8 cellular contexts compared by ENCODE assay signal in genomic region chr6:30615219-30615957, GRCh38. TPM values are rescaled to one million over a fixed set of nuclear protein-coding genes. Genes with fewer than 3 reads are reported as not detected.
DNase-seq lines count a peak whose midpoint lies in the region; ATAC-seq, FAIRE-seq and TF ChIP-seq lines count a peak whose summit lies in the region.

No MANE protein-coding gene starts in this region.

- no peak for TF ChIP-seq RAD21 in A549 (conservative IDR thresholded peaks at IDR 0.05 in 1 of 2, IDR thresholded peaks at IDR 0.05 in 1 of 2)

- POLR2A ChIA-PET in A549 (lab: Yijun Ruan, JAX): interaction anchor here (0.6 to 3.0 kb wide), 16 partner anchors 10 to 137 kb away, joined by 3 to 15 read pairs (median 4); partner anchors contain the start of genes ABCF1, GNL1 and MDC1
- POLR2A ChIA-PET in activated CD4-positive, alpha-beta memory T cell treated with anti-CD3 and anti-CD28 coated beads, Interleukin-2, amount 10 ng/mL, durations not matched to agents 7 days and 5 days (lab: Charles Lee): interaction anchor here (0.6 to 4.8 kb wide), 48 partner anchors 8 to 879 kb away, joined by 3 to 97 read pairs (median 4); partner anchors contain the start of genes ABCF1, ATAT1, C6orf136 and DHX16

- peaks cover 58% of the 10 kb centered on the region for H3K4me1 Mint-ChIP-seq in activated CD4-positive, alpha-beta memory T cell treated with anti-CD3 and anti-CD28 coated beads, Interleukin-2, amount 10 ng/mL, durations not matched to agents 7 days and 5 days

- peak overlapping the region; percentile 88 for H3K4me3 ChIP-seq in A549
- H3K4me3 ChIP-seq in epithelial cell of proximal tubule (ENCODE audit: low read depth, low read length): peak overlapping the region; percentile 67
- peak overlapping the region; percentile 95 to 96 for H3K4me3 ChIP-seq in muscle layer of duodenum (ENCODE audit: low read depth in 1 of 2, low read length in 2 of 2)

- peak overlapping the region; percentile 96 for H3K27ac Mint-ChIP-seq in activated CD4-positive, alpha-beta memory T cell treated with anti-CD3 and anti-CD28 coated beads, Interleukin-2, amount 10 ng/mL, durations not matched to agents 7 days and 5 days

- peak; percentile 18 to 24; a peak in 3 of 6 replicates for ATAC-seq in A549
- ATAC-seq in GM18505 (IDR thresholded peaks at IDR 0.05; ENCODE audit: unreplicated experiment): no peak
- no peak for ATAC-seq in HG03469 (IDR thresholded peaks at IDR 0.05; ENCODE audit: unreplicated experiment)

- H3K27me3 Mint-ChIP-seq in activated CD4-positive, alpha-beta memory T cell treated with anti-CD3 and anti-CD28 coated beads, Interleukin-2, amount 10 ng/mL, durations not matched to agents 7 days and 5 days: no peaks in the 10 kb centered on the region

- H3K4me1 ChIP-seq in A549: peaks cover 39% of the 10 kb centered on the region
- peaks cover 24 to 47% of the 10 kb centered on the region in 2 donors for H3K4me1 ChIP-seq in muscle layer of duodenum (ENCODE audit: control insufficient read depth in 1 of 2, insufficient read depth in 2 of 2, low read length in 2 of 2)

- H3K4me2 ChIP-seq in A549: peak overlapping the region; percentile 100

- no peaks in the 10 kb centered on the region for H3K9me3 Mint-ChIP-seq in activated CD4-positive, alpha-beta memory T cell treated with anti-CD3 and anti-CD28 coated beads, Interleukin-2, amount 10 ng/mL, durations not matched to agents 7 days and 5 days

- DNase-seq in A549 (ENCODE audit: low read depth in 1 of 2, low spot score in 1 of 2) (peak in 1 of 2 experiments; percentile 79), NCI-H2227 (lab: John Stamatoyannopoulos, UW; ENCODE audit: unreplicated experiment) (peak; percentile 82), epithelial cell of proximal tubule (ENCODE audit: low read depth) (no peak), ureter (ENCODE audit: low spot score) (peak; percentile 64)
- DNase-seq in activated CD4-positive, alpha-beta memory T cell treated with anti-CD3 and anti-CD28 coated beads, Interleukin-2, amount 10 ng/mL, durations not matched to agents 7 days and 5 days: peak; percentile 43

- H3K36me3 ChIP-seq in muscle layer of duodenum (ENCODE audit: control insufficient read depth in 1 of 2, insufficient read depth in 2 of 2, low read length in 2 of 2): peaks cover 18 to 26% of the 10 kb centered on the region in 2 donors

- H3K27me3 ChIP-seq in muscle layer of duodenum (ENCODE audit: low read depth, low read length): no peaks in the 10 kb centered on the region

- peak overlapping the region; percentile 91 for H3K4me3 Mint-ChIP-seq in activated CD4-positive, alpha-beta memory T cell treated with anti-CD3 and anti-CD28 coated beads, Interleukin-2, amount 10 ng/mL, durations not matched to agents 7 days and 5 days

- CTCF ChIA-PET in A549 (lab: Yijun Ruan, JAX): interaction anchor here (1.6 to 3.7 kb wide), 2 partner anchors 17 to 57 kb away, joined by 4 to 16 read pairs; partner anchors contain the start of gene DHX16
- CTCF ChIA-PET in activated CD4-positive, alpha-beta memory T cell treated with anti-CD3 and anti-CD28 coated beads, Interleukin-2, amount 10 ng/mL, durations not matched to agents 7 days and 5 days (lab: Charles Lee): interaction anchor here (0.6 to 4.2 kb wide), 20 partner anchors 13 to 856 kb away, joined by 3 to 37 read pairs (median 4); partner anchors contain the start of genes DHX16 and MDC1

- TF ChIP-seq EP300 in A549 (IDR thresholded peaks at IDR 0.05): no peak

- WGBS in A549 (ENCODE audit: missing lambda C conversion rate): under 1% methylated on average over 10 of the region's 10 CpGs

- no peak for TF ChIP-seq CTCF in A549 (IDR thresholded peaks at IDR 0.05)
- no peak for TF ChIP-seq CTCF in epithelial cell of proximal tubule (conservative IDR thresholded peaks at IDR 0.05; ENCODE audit: low read depth, low read length)

- peaks cover 77% of the 10 kb centered on the region for H3K36me3 Mint-ChIP-seq in activated CD4-positive, alpha-beta memory T cell treated with anti-CD3 and anti-CD28 coated beads, Interleukin-2, amount 10 ng/mL, durations not matched to agents 7 days and 5 days (ENCODE audit: low read depth)

- peak overlapping the region; percentile 90 to 97 for H3K27ac ChIP-seq in A549
- peak overlapping the region; percentile 100 for H3K27ac ChIP-seq in muscle layer of duodenum (ENCODE audit: low read length)

- no peaks in the 10 kb centered on the region for H3K9me3 ChIP-seq in A549
- H3K9me3 ChIP-seq in muscle layer of duodenum (ENCODE audit: control insufficient read depth in 1 of 2, low read length in 2 of 2): no peaks in the 10 kb centered on the region

- no peak for FAIRE-seq in A549 (lab: Jason Lieb, UNC)

- TF ChIP-seq POLR2A in A549 (IDR thresholded peaks at IDR 0.05; ENCODE audit: low read length) (peak; percentile 45), GM18505 (IDR thresholded peaks at IDR 0.05; ENCODE audit: borderline replicate concordance, extremely low read depth, insufficient read depth, insufficient read length) (peak; percentile 90)

TF ChIP-seq in A549, 52 proteins besides CTCF, POLR2A, EP300 and RAD21 (continues in another document):
- TF ChIP-seq BCL3 (IDR thresholded peaks at IDR 0.05) (peak; percentile 17; the same call in 1 of the 3 replicates), HES2 (IDR thresholded peaks at IDR 0.05) (no peak), MYC (IDR thresholded peaks at IDR 0.05; ENCODE audit: borderline replicate concordance, low read length) (no peak), RARB (CRISPR knock-in tag; IDR thresholded peaks at IDR 0.05) (peak; percentile 67)

RNA-seq across cellular contexts. Expression of gene PPP1R10, which starts 1.7 kb away (rescaled TPM):
- 33.3 and 37.6 TPM in 2 replicates for polyA plus RNA-seq in A549 (2011; rRNA removed)
- polyA plus RNA-seq in A549 (2012; cell fraction: cytosol; rRNA removed): 15.1 and 17.9 TPM in 2 replicates
- polyA plus RNA-seq in A549 (2012; cell fraction: nucleus; rRNA removed): 44.4 and 44.5 TPM in 2 replicates
- 25.2 to 28.4 TPM (median 26.4 TPM) in 3 replicates for polyA plus RNA-seq in A549 (2017; fragmentation: RNase III; extraction: RNeasy Plus Mini Kit Qiagen cat#74134 plus additional on column Dnase treatment)
- 58.0 and 128 TPM in 2 replicates for polyA minus RNA-seq in A549 (2011; rRNA and poly(A)+ RNA removed)
- 100 to 1,000 TPM in 1 of 2 experiments, 10 to 100 TPM in 1; 96.1 to 103 TPM for total RNA-seq in activated CD4-positive, alpha-beta memory T cell treated with anti-CD3 and anti-CD28 coated beads, Interleukin-2, amount 10 ng/mL, durations not matched to agents 7 days and 5 days
- total RNA-seq in epithelial cell of proximal tubule: 19.6 and 25.8 TPM in 2 replicates
- 93.7 TPM for total RNA-seq in ureter

RNA-seq across cellular contexts. Expression of gene MRPS18B, which starts 2.3 kb away (rescaled TPM):
- polyA plus RNA-seq in A549 (2011; rRNA removed) (91.1 and 97.3 TPM in 2 replicates), A549 (2017; fragmentation: RNase III; extraction: RNeasy Plus Mini Kit Qiagen cat#74134 plus additional on column Dnase treatment) (83.6 to 104 TPM (median 85.3 TPM) in 3 replicates)
- polyA plus RNA-seq in A549 (2012; cell fraction: cytosol; rRNA removed): 82.9 and 109 TPM in 2 replicates
- polyA plus RNA-seq in A549 (2012; cell fraction: nucleus; rRNA removed): 43.7 and 51.4 TPM in 2 replicates
- 73.2 and 79.0 TPM in 2 replicates for polyA minus RNA-seq in A549 (2011; rRNA and poly(A)+ RNA removed)
- total RNA-seq in activated CD4-positive, alpha-beta memory T cell treated with anti-CD3 and anti-CD28 coated beads, Interleukin-2, amount 10 ng/mL, durations not matched to agents 7 days and 5 days: 10 to 100 TPM; 42.4 to 42.8 TPM
- total RNA-seq in epithelial cell of proximal tubule (65.8 and 87.4 TPM in 2 replicates), ureter (56.0 TPM)

RNA-seq across cellular contexts. Expression of gene ATAT1, which starts 11.3 kb away (rescaled TPM):
- 7.4 and 9.3 TPM in 2 replicates for polyA plus RNA-seq in A549 (2011; rRNA removed)
- 8.0 and 9.3 TPM in 2 replicates for polyA plus RNA-seq in A549 (2012; cell fraction: cytosol; rRNA removed)
- 16.6 and 20.6 TPM in 2 replicates for polyA plus RNA-seq in A549 (2012; cell fraction: nucleus; rRNA removed)
- polyA plus RNA-seq in A549 (2017; fragmentation: RNase III; extraction: RNeasy Plus Mini Kit Qiagen cat#74134 plus additional on column Dnase treatment): 8.6 to 9.3 TPM (median 8.6 TPM) in 3 replicates
- polyA minus RNA-seq in A549 (2011; rRNA and poly(A)+ RNA removed): 5.5 and 10.0 TPM in 2 replicates
- 1 to 10 TPM; 6.3 to 8.0 TPM for total RNA-seq in activated CD4-positive, alpha-beta memory T cell treated with anti-CD3 and anti-CD28 coated beads, Interleukin-2, amount 10 ng/mL, durations not matched to agents 7 days and 5 days
- 6.2 and 8.9 TPM in 2 replicates for total RNA-seq in epithelial cell of proximal tubule
- total RNA-seq in ureter: 22.7 TPM

RNA-seq across cellular contexts. Expression of gene C6orf136, which starts 31.5 kb away (rescaled TPM):
- polyA plus RNA-seq in A549 (2011; rRNA removed) (7.5 and 9.2 TPM in 2 replicates), A549 (2017; fragmentation: RNase III; extraction: RNeasy Plus Mini Kit Qiagen cat#74134 plus additional on column Dnase treatment) (11.4 to 12.6 TPM (median 11.7 TPM) in 3 replicates)
- polyA plus RNA-seq in A549 (2012; cell fraction: cytosol; rRNA removed): 15.7 and 16.9 TPM in 2 replicates
- 30.3 and 36.4 TPM in 2 replicates for polyA plus RNA-seq in A549 (2012; cell fraction: nucleus; rRNA removed)
- polyA minus RNA-seq in A549 (2011; rRNA and poly(A)+ RNA removed): 11.7 and 15.0 TPM in 2 replicates
- total RNA-seq in activated CD4-positive, alpha-beta memory T cell treated with anti-CD3 and anti-CD28 coated beads, Interleukin-2, amount 10 ng/mL, durations not matched to agents 7 days and 5 days: 10 to 100 TPM; 21.7 to 24.4 TPM
- total RNA-seq in epithelial cell of proximal tubule (4.6 and 10.5 TPM in 2 replicates), ureter (27.1 TPM)

RNA-seq across cellular contexts. Expression of gene ABCF1, which starts 44.1 kb away (rescaled TPM):
- 30.2 and 31.0 TPM in 2 replicates for polyA plus RNA-seq in A549 (2011; rRNA removed)
- polyA plus RNA-seq in A549 (2012; cell fraction: cytosol; rRNA removed): 34.1 and 35.6 TPM in 2 replicates
- 54.0 and 59.5 TPM in 2 replicates for polyA plus RNA-seq in A549 (2012; cell fraction: nucleus; rRNA removed)
- polyA plus RNA-seq in A549 (2017; fragmentation: RNase III; extraction: RNeasy Plus Mini Kit Qiagen cat#74134 plus additional on column Dnase treatment): 71.3 to 73.3 TPM (median 72.0 TPM) in 3 replicates
- polyA minus RNA-seq in A549 (2011; rRNA and poly(A)+ RNA removed): 62.5 and 64.1 TPM in 2 replicates
- total RNA-seq in activated CD4-positive, alpha-beta memory T cell treated with anti-CD3 and anti-CD28 coated beads, Interleukin-2, amount 10 ng/mL, durations not matched to agents 7 days and 5 days: 10 to 100 TPM; 64.3 to 65.2 TPM
- 49.0 and 70.5 TPM in 2 replicates for total RNA-seq in epithelial cell of proximal tubule
- total RNA-seq in ureter: 63.9 TPM

Comparison
In these comparisons a context has a peak if more than half of its experiments do, and no peak if none do; other contexts are left out.
1. ATAC-seq: peak in A549 (2 of 2); none in GM18505 (single experiment) and HG03469 (single experiment).
2. Peak in every context shown above with its lines, with median percentiles within 50 percentile points of each other: H3K4me3 ChIP-seq.